In the genomic region with DNA sequence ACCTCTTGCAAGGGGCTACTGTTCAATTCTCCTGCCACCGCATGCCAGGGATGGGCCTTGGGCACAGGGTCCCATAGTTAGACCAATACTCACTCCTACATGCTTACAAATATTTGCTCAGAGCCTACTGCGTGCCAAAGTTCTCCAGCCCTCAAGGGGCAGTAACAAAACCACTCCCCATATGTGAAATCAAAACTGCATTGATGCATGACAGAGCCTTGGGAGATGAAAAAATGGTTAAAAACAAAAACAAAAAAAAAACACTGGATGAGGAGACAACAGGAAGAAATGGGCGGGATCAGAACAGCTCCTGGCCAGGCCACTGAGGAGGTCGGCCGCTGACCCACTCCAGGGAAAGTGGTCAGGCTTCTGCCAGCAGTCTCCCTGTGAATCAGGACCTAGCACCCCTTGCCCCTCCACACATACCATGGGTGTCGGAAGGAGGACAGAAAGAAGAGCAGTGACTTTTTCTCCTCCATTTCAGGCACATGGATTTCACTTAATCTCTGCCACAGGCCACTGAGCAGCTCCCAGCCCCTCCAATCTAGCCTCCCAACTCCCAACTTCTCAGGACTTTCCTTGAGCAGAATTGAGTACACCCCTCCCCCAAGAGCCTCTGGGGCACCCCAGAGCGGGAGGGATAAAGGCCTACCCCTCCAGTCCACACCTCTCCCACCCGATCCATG, we compare ENCODE assay signal across 9 cellular contexts. TPM values are rescaled to one million over a fixed set of nuclear protein-coding genes. Genes with fewer than 3 reads are reported as not detected.
DNase-seq lines count a peak whose midpoint lies in the region; ATAC-seq and TF ChIP-seq lines count a peak whose summit lies in the region.
"Had no signal": no experiment of that assay in that cellular context is flagged by ENCODE, and none has a peak within 500 bp of the region (broad histone marks: within the 10 kb centered on the region; RNA-seq: fewer than 3 reads in every experiment).

No MANE protein-coding gene starts in this region.

- H3K4me3 ChIP-seq in CD8-positive, alpha-beta T cell (ENCODE audit: low read depth, low read length), result no peak overlapping the region
- H3K4me3 ChIP-seq in adipocyte (ENCODE audit: low read length) (peak overlapping the region; percentile 82), hepatocyte (no peak overlapping the region), left lung (peak overlapping the region in 1 of 2 donors; percentile 67)

- H3K27me3 ChIP-seq in CD8-positive, alpha-beta T cell (ENCODE audit: insufficient read depth, low read length), result no peaks in the 10 kb centered on the region
- no peaks in the 10 kb centered on the region for H3K27me3 ChIP-seq in adipocyte (replicated peaks; ENCODE audit: control insufficient read depth, insufficient read depth, low read length)
- H3K27me3 ChIP-seq in hepatocyte, result no peaks in the 10 kb centered on the region
- H3K27me3 ChIP-seq in left lung, result peaks cover 0 to 14% of the 10 kb centered on the region in 2 donors

- WGBS in hepatocyte (ENCODE audit: low lambda C conversion rate, missing lambda C conversion rate), result 75% methylated on average over 7 of the region's 8 CpGs

- peak overlapping the region; percentile 97 for H3K4me2 ChIP-seq in hepatocyte

- POLR2A ChIA-PET in CD8-positive, alpha-beta T cell (lab: Charles Lee), result no interaction called here

- H3K4me1 ChIP-seq in CD8-positive, alpha-beta T cell (ENCODE audit: insufficient read depth, low read length), result peaks cover 6% of the 10 kb centered on the region
- H3K4me1 ChIP-seq in adipocyte (ENCODE audit: control insufficient read depth, insufficient read depth, low read length) (peaks cover 38% of the 10 kb centered on the region), hepatocyte (ENCODE audit: insufficient read depth) (peaks cover 55% of the 10 kb centered on the region), left lung (peaks cover 27 to 50% of the 10 kb centered on the region in 2 donors)

- H3K27ac ChIP-seq in CD8-positive, alpha-beta T cell (ENCODE audit: low read depth, low read length), result no peak overlapping the region
- peak overlapping the region; percentile 96 for H3K27ac ChIP-seq in hepatocyte
- H3K27ac ChIP-seq in left lung, result peak overlapping the region in 1 of 2 donors; percentile 10

- peaks cover 5% of the 10 kb centered on the region for H3K27me3 Mint-ChIP-seq in CD8-positive, alpha-beta T cell (ENCODE audit: low read depth)
- no peaks in the 10 kb centered on the region for H3K27me3 Mint-ChIP-seq in progenitor cell of endocrine pancreas

- no peaks in the 10 kb centered on the region for H3K9me2 ChIP-seq in hepatocyte (replicated peaks; ENCODE audit: insufficient read depth)

- peaks cover 87% of the 10 kb centered on the region for H3K79me2 ChIP-seq in hepatocyte

- CTCF ChIA-PET in CD8-positive, alpha-beta T cell (lab: Charles Lee), result interaction anchor here (2.5 to 14.1 kb wide), 2 partner anchors 9 to 22 kb away, joined by 15 to 357 read pairs; no protein-coding TSS in a partner anchor

- H3K4me1 Mint-ChIP-seq in CD8-positive, alpha-beta T cell (ENCODE audit: low read depth), result peaks cover 14% of the 10 kb centered on the region
- H3K4me1 Mint-ChIP-seq in progenitor cell of endocrine pancreas (ENCODE audit: low read depth), result peaks cover 56% of the 10 kb centered on the region

- no peak for TF ChIP-seq CTCF in CD8-positive, alpha-beta T cell (IDR thresholded peaks at IDR 0.05)
- TF ChIP-seq CTCF in hepatocyte (IDR thresholded peaks at IDR 0.05; ENCODE audit: poor library complexity) (no peak), progenitor cell of endocrine pancreas (IDR thresholded peaks at IDR 0.05; ENCODE audit: unreplicated experiment) (no peak), left lung (IDR thresholded peaks at IDR 0.05) (no peak)

- no peak overlapping the region for H3K27ac Mint-ChIP-seq in CD8-positive, alpha-beta T cell
- H3K27ac Mint-ChIP-seq in progenitor cell of endocrine pancreas, result peak overlapping the region; percentile 97

- peak overlapping the region; percentile 18 for H3K4me3 Mint-ChIP-seq in CD8-positive, alpha-beta T cell
- H3K4me3 Mint-ChIP-seq in progenitor cell of endocrine pancreas (ENCODE audit: low read depth), result peak overlapping the region; percentile 88

- H2AFZ ChIP-seq in hepatocyte, result no peak overlapping the region

- peaks cover 1% of the 10 kb centered on the region for H3K36me3 ChIP-seq in CD8-positive, alpha-beta T cell (ENCODE audit: insufficient read depth, low read length)
- H3K36me3 ChIP-seq in adipocyte (ENCODE audit: control insufficient read depth, insufficient read depth, low read length, severe bottlenecking) (no peaks in the 10 kb centered on the region), hepatocyte (replicated peaks; ENCODE audit: insufficient read depth, low read depth) (no peaks in the 10 kb centered on the region), left lung (peaks cover 0 to 7% of the 10 kb centered on the region in 2 donors)

- H3K9me3 Mint-ChIP-seq in CD8-positive, alpha-beta T cell, result no peaks in the 10 kb centered on the region
- no peaks in the 10 kb centered on the region for H3K9me3 Mint-ChIP-seq in progenitor cell of endocrine pancreas (ENCODE audit: low read depth)

- intact Hi-C loops in CD8-positive, alpha-beta T cell (cut with DNase I, micrococcal nuclease), result no loop called here
- intact Hi-C loops in left lung (cut with DNase I), result no loop called here

- no peak for DNase-seq in CD8-positive, alpha-beta T cell
- peak; percentile 61 for DNase-seq in adipocyte (ENCODE audit: low read depth)
- no peak for DNase-seq in hepatocyte (ENCODE audit: low spot score)
- no peak for DNase-seq in progenitor cell of endocrine pancreas (ENCODE audit: low spot score, unreplicated experiment)
- no peak for DNase-seq in left lung
- no peak for DNase-seq in AG08395 (ENCODE audit: low spot score)
- no peak for DNase-seq in DMS114 treated with DMSO at 0.1 percent for 48 hours (lab: John Stamatoyannopoulos, UW; ENCODE audit: unreplicated experiment)
- DNase-seq: GDM1 had no signal

- H3K36me3 Mint-ChIP-seq in CD8-positive, alpha-beta T cell, result peaks cover 6% of the 10 kb centered on the region
- peaks cover 13% of the 10 kb centered on the region for H3K36me3 Mint-ChIP-seq in progenitor cell of endocrine pancreas (ENCODE audit: insufficient read depth)

- H4K20me1 ChIP-seq in hepatocyte (ENCODE audit: insufficient read depth, poor library complexity, severe bottlenecking), result peaks cover 49% of the 10 kb centered on the region

- no peak for ATAC-seq in CD8-positive, alpha-beta T cell
- no peak for ATAC-seq in left lung
- ATAC-seq in GM19455 (IDR thresholded peaks at IDR 0.05; ENCODE audit: unreplicated experiment), result no peak

- peak overlapping the region; percentile 80 for H3K9ac ChIP-seq in adipocyte (ENCODE audit: low read length)

- H3K9me3 ChIP-seq in CD8-positive, alpha-beta T cell (ENCODE audit: low read length), result no peaks in the 10 kb centered on the region
- H3K9me3 ChIP-seq in adipocyte (ENCODE audit: control insufficient read depth, low read length) (no peaks in the 10 kb centered on the region), hepatocyte (ENCODE audit: low read depth) (no peaks in the 10 kb centered on the region), left lung (no peaks in the 10 kb centered on the region)

RNA-seq across cellular contexts. Expression of gene PLXNB1, which starts 2.8 kb away (rescaled TPM):
- total RNA-seq in CD8-positive, alpha-beta T cell, result 1 to 10 TPM; 1.4 to 2.7 TPM
- total RNA-seq in hepatocyte, result 73.2 and 74.5 TPM in 2 replicates
- 71.3 and 79.0 TPM in 2 replicates for polyA plus RNA-seq in hepatocyte
- total RNA-seq in progenitor cell of endocrine pancreas, result 535 and 543 TPM in 2 replicates
- total RNA-seq in left lung, result 100 to 1,000 TPM in 1 of 2 donors, 10 to 100 TPM in 1; 65.0 to 128 TPM

RNA-seq across cellular contexts. Expression of gene CCDC51, which starts 12.8 kb away (rescaled TPM):
- total RNA-seq in CD8-positive, alpha-beta T cell, result 1 to 10 TPM; 2.9 to 4.7 TPM
- total RNA-seq in hepatocyte, result 28.1 and 30.4 TPM in 2 replicates
- polyA plus RNA-seq in hepatocyte, result 30.8 and 32.0 TPM in 2 replicates
- total RNA-seq in progenitor cell of endocrine pancreas, result 11.4 and 13.2 TPM in 2 replicates
- total RNA-seq in left lung, result 10 to 100 TPM; 13.4 to 14.7 TPM

RNA-seq across cellular contexts. Expression of gene TMA7, which starts 13.0 kb away (rescaled TPM):
- total RNA-seq in CD8-positive, alpha-beta T cell, result 100 to 1,000 TPM; 279 to 297 TPM
- 345 and 381 TPM in 2 replicates for total RNA-seq in hepatocyte
- 503 and 581 TPM in 2 replicates for polyA plus RNA-seq in hepatocyte
- 236 and 253 TPM in 2 replicates for total RNA-seq in progenitor cell of endocrine pancreas
- 100 to 1,000 TPM; 174 to 211 TPM for total RNA-seq in left lung

RNA-seq across cellular contexts. Expression of gene ATRIP, which starts 19.4 kb away (rescaled TPM):
- total RNA-seq in CD8-positive, alpha-beta T cell, result 1 to 10 TPM; 7.4 to 8.7 TPM
- total RNA-seq in hepatocyte (4.5 and 4.9 TPM in 2 replicates), progenitor cell of endocrine pancreas (13.8 and 15.2 TPM in 2 replicates), left lung (1 to 10 TPM; 7.4 to 9.9 TPM)
- polyA plus RNA-seq in hepatocyte, result 4.3 and 6.7 TPM in 2 replicates

RNA-seq across cellular contexts. Expression of gene FBXW12, which starts 55.1 kb away (rescaled TPM):
- total RNA-seq in CD8-positive, alpha-beta T cell, result not detected
- total RNA-seq in hepatocyte (not detected in 2 replicates), progenitor cell of endocrine pancreas (0.20 and 0.38 TPM in 2 replicates), left lung (not detected)
- polyA plus RNA-seq in hepatocyte, result 0.18 TPM in 1 of 2 replicates, not detected in the other

Comparison
In these comparisons a context has a peak if more than half of its experiments do, and no peak if none do; other contexts are left out.
1. RNA of gene PLXNB1, which starts 2.8 kb away (total RNA-seq): 535 to 543 TPM in progenitor cell of endocrine pancreas, 65.0 to 128 TPM in left lung and 73.2 to 74.5 TPM in hepatocyte; 1.4 to 2.7 TPM in CD8-positive, alpha-beta T cell; every median in the first group is over 10 times any median in the second.